Comparison of ENCODE assay signal across 8 cellular contexts in the genomic region with DNA sequence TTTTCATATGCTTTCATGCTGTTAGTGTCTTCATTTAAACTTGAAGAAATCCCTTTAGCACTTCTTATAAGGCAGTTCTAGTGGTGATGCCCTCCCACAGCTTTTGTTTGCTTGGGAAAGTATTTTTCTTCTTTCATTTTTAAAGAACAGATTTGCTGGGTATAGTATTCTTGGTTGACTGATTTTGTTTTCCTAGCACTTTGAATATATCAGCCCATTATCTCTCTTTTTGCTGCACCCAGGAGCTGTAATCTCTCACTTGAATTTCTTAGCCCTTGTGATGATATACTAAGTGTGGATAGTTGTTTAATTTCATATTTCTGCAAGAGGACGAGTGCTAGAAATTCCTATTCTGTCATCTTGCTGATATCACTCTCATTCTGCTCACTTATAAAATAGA.
"Had no signal": no experiment of that assay in that cellular context is flagged by ENCODE, and none has a peak within 500 bp of the region (broad histone marks: within the 10 kb centered on the region; RNA-seq: fewer than 3 reads in every experiment).

No MANE protein-coding gene starts in this region.

- FAIRE-seq: G401.6, GM12878, GM12891, GM12892, GM18507, GM19239 had no signal

- ATAC-seq: GM12878 had no signal

- H3K4me3 ChIP-seq: GM12878 had no signal

- DNase-seq: GDM1, GF-D8 had no signal
